In the genomic region with DNA sequence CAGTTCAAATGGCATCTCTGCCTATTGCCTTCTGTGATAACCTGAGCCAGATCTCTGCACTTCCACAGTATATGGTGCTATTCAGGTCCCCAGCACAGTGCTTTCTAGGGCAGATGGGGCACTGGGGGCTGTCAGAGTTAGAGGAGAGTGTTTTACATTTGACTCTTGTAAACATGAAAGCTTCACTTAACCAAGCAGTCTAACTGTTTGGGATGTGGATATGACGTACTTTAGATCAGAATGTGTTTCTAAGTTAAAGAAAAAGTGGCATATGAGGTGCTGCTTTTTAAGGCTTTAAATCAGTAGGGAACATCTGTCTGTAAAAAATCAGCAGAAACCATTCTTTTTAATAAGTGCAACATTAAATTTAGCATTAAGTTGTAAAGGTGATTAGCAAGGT, we compare ENCODE assay signal across 18 cellular contexts.
DNase-seq lines count a peak whose midpoint lies in the region; ATAC-seq and TF ChIP-seq lines count a peak whose summit lies in the region.
"Had no signal": no experiment of that assay in that cellular context is flagged by ENCODE, and none has a peak within 500 bp of the region (broad histone marks: within the 10 kb centered on the region; RNA-seq: fewer than 3 reads in every experiment).

No MANE protein-coding gene starts in this region.

- no peak overlapping the region for H3K4me3 ChIP-seq in heart left ventricle
- H3K4me3 ChIP-seq in right atrium auricular region, result no peak overlapping the region
- no peak overlapping the region for H3K4me3 ChIP-seq in HUES64 (ENCODE audit: low read length)
- no peak overlapping the region for H3K4me3 ChIP-seq in smooth muscle cell
- H3K4me3 ChIP-seq in CD8-positive, alpha-beta T cell (ENCODE audit: low read depth, low read length), result no peak overlapping the region
- H3K4me3 ChIP-seq: K562, SJCRH30 had no signal

- no peak overlapping the region for H2AFZ ChIP-seq in smooth muscle cell (ENCODE audit: low read depth)

- H3K36me3 Mint-ChIP-seq in glutamatergic neuron (ENCODE audit: unreplicated experiment), result no peaks in the 10 kb centered on the region
- no peaks in the 10 kb centered on the region for H3K36me3 Mint-ChIP-seq in CD8-positive, alpha-beta T cell

- peaks cover 0 to 62% (median 45%) of the 10 kb centered on the region in 12 donors for H3K4me1 ChIP-seq in heart left ventricle
- peaks cover 0 to 28% of the 10 kb centered on the region in 2 donors for H3K4me1 ChIP-seq in right atrium auricular region
- peaks cover 57% of the 10 kb centered on the region for H3K4me1 ChIP-seq in HUES64 (ENCODE audit: insufficient read depth, low read length)
- H3K4me1 ChIP-seq in smooth muscle cell (ENCODE audit: low read depth), result peaks cover 46% of the 10 kb centered on the region
- peaks cover 15% of the 10 kb centered on the region for H3K4me1 ChIP-seq in CD8-positive, alpha-beta T cell (ENCODE audit: insufficient read depth, low read length)

- TF ChIP-seq CTCF in heart left ventricle (IDR thresholded peaks at IDR 0.05) (no peak), right atrium auricular region (IDR thresholded peaks at IDR 0.05) (no peak), glutamatergic neuron (IDR thresholded peaks at IDR 0.05; ENCODE audit: partially characterized antibody, unreplicated experiment) (no peak), smooth muscle cell (IDR thresholded peaks at IDR 0.05; ENCODE audit: borderline replicate concordance, insufficient read depth, poor library complexity, severe bottlenecking) (no peak)
- no peak for TF ChIP-seq CTCF in CD8-positive, alpha-beta T cell (IDR thresholded peaks at IDR 0.05)

- peaks cover 47% of the 10 kb centered on the region for H4K20me1 ChIP-seq in smooth muscle cell (ENCODE audit: low read depth)

- H3K27me3 Mint-ChIP-seq in glutamatergic neuron (ENCODE audit: unreplicated experiment), result peaks cover 6% of the 10 kb centered on the region
- peaks cover 3% of the 10 kb centered on the region for H3K27me3 Mint-ChIP-seq in CD8-positive, alpha-beta T cell (ENCODE audit: low read depth)

- CTCF ChIA-PET in CD8-positive, alpha-beta T cell (lab: Charles Lee), result no interaction called here

- peak in 1 of 4 donors; percentile 18 for ATAC-seq in heart left ventricle
- ATAC-seq in CD8-positive, alpha-beta T cell, result no peak
- ATAC-seq: K562, PC-3 had no signal

- H3F3A ChIP-seq in smooth muscle cell (ENCODE audit: low read depth), result peaks cover 46% of the 10 kb centered on the region

- H3K9me3 ChIP-seq in heart left ventricle (peaks cover 0 to 9% (median 4%) of the 10 kb centered on the region in 12 donors), right atrium auricular region (no peaks in the 10 kb centered on the region), HUES64 (ENCODE audit: insufficient read depth, low read depth, low read length) (peaks cover 9% of the 10 kb centered on the region), smooth muscle cell (replicated peaks; ENCODE audit: low read depth) (no peaks in the 10 kb centered on the region)
- H3K9me3 ChIP-seq in CD8-positive, alpha-beta T cell (ENCODE audit: low read length), result no peaks in the 10 kb centered on the region

- peaks cover 57% of the 10 kb centered on the region for H3K79me2 ChIP-seq in smooth muscle cell (ENCODE audit: low read depth)

- DNase-seq in heart left ventricle (no peak), right atrium auricular region (ENCODE audit: low spot score) (no peak), glutamatergic neuron (no peak), smooth muscle cell (lab: John Stamatoyannopoulos, UW; ENCODE audit: unreplicated experiment) (no peak), SK-N-DZ (ENCODE audit: low spot score) (no peak), medulla oblongata (ENCODE audit: extremely low spot score) (no peak)
- DNase-seq in CD8-positive, alpha-beta T cell, result no peak
- DNase-seq: 8988T, GOT3, MV-4-11, NCI-H1417, NCI-H187 treated with DMSO at 0.1 percent for 48 hours, NCI-H446, PC-3 had no signal

- TF ChIP-seq POLR2A in heart left ventricle (IDR thresholded peaks at IDR 0.05), result no peak

- H3K27ac ChIP-seq in heart left ventricle, result peak overlapping the region in 8 of 12 donors; percentile 11 to 68 (median 50)
- H3K27ac ChIP-seq in right atrium auricular region, result no peak overlapping the region
- 0 out of 2 replicates have a peak overlapping the region, but pooled peaks have one; percentile 1 for H3K27ac ChIP-seq in HUES64 (ENCODE audit: low read depth, low read length)
- peak overlapping the region; percentile 90 for H3K27ac ChIP-seq in smooth muscle cell (ENCODE audit: low read depth)
- no peak overlapping the region for H3K27ac ChIP-seq in CD8-positive, alpha-beta T cell (ENCODE audit: low read depth, low read length)
- H3K27ac ChIP-seq: RWPE1, SJCRH30 had no signal

- peak overlapping the region; percentile 72 for H3K27ac Mint-ChIP-seq in glutamatergic neuron (ENCODE audit: unreplicated experiment)
- H3K27ac Mint-ChIP-seq in CD8-positive, alpha-beta T cell, result no peak overlapping the region

- POLR2A ChIA-PET in CD8-positive, alpha-beta T cell (lab: Charles Lee), result no interaction called here

- WGBS in heart left ventricle, 4 donors, result 74 to 87% (median 84%) methylated on average over 1 of the region's 1 CpG
- WGBS in HUES64, result 79% methylated on average over 1 of the region's 1 CpG
- 29% methylated on average over 1 of the region's 1 CpG for WGBS in smooth muscle cell (ENCODE audit: low lambda C conversion rate)

- H3K36me3 ChIP-seq in heart left ventricle (no peaks in the 10 kb centered on the region), right atrium auricular region (no peaks in the 10 kb centered on the region), HUES64 (ENCODE audit: insufficient read depth, low read length) (no peaks in the 10 kb centered on the region), smooth muscle cell (ENCODE audit: low read depth) (no peaks in the 10 kb centered on the region)
- no peaks in the 10 kb centered on the region for H3K36me3 ChIP-seq in CD8-positive, alpha-beta T cell (ENCODE audit: insufficient read depth, low read length)
- H3K36me3 ChIP-seq: SJCRH30 had no signal

- H3K9ac ChIP-seq in HUES64 (ENCODE audit: low read depth, low read length), result no peak overlapping the region
- H3K9ac ChIP-seq in smooth muscle cell (ENCODE audit: low read depth), result no peak overlapping the region

- H3K27me3 ChIP-seq in heart left ventricle, result no peaks in the 10 kb centered on the region
- no peaks in the 10 kb centered on the region for H3K27me3 ChIP-seq in right atrium auricular region
- H3K27me3 ChIP-seq in HUES64 (ENCODE audit: insufficient read depth, low read length), result no peaks in the 10 kb centered on the region
- no peaks in the 10 kb centered on the region for H3K27me3 ChIP-seq in smooth muscle cell (ENCODE audit: low read depth)
- H3K27me3 ChIP-seq in CD8-positive, alpha-beta T cell (ENCODE audit: insufficient read depth, low read length), result no peaks in the 10 kb centered on the region
- H3K27me3 ChIP-seq: SJCRH30 had no signal

- peaks cover 2% of the 10 kb centered on the region for H3K9me3 Mint-ChIP-seq in glutamatergic neuron (ENCODE audit: unreplicated experiment)
- peaks cover 5% of the 10 kb centered on the region for H3K9me3 Mint-ChIP-seq in CD8-positive, alpha-beta T cell

- peak overlapping the region; percentile 54 for H3K4me2 ChIP-seq in smooth muscle cell

- intact Hi-C loops in heart left ventricle (cut with DNase I), result no loop called here
- intact Hi-C loops in CD8-positive, alpha-beta T cell (cut with DNase I, micrococcal nuclease), result no loop called here

- H3K4me1 Mint-ChIP-seq in glutamatergic neuron (ENCODE audit: low read depth, unreplicated experiment), result peaks cover 46% of the 10 kb centered on the region
- peaks cover 15% of the 10 kb centered on the region for H3K4me1 Mint-ChIP-seq in CD8-positive, alpha-beta T cell (ENCODE audit: low read depth)

- no peak overlapping the region for H3K4me3 Mint-ChIP-seq in glutamatergic neuron (ENCODE audit: unreplicated experiment)
- H3K4me3 Mint-ChIP-seq in CD8-positive, alpha-beta T cell, result no peak overlapping the region

Comparison
In these comparisons a context has a peak if more than half of its experiments do, and no peak if none do; other contexts are left out.
1. H3K27ac ChIP-seq: peak in heart left ventricle (8 of 12), HUES64 (single experiment) and smooth muscle cell (single experiment); none in right atrium auricular region (0 of 2) and CD8-positive, alpha-beta T cell (single experiment).